Comparison of ENCODE assay signal across 19 cellular contexts in genomic region chr15:40554164-40554530, GRCh38. TPM values are rescaled to one million over a fixed set of nuclear protein-coding genes. Genes with fewer than 3 reads are reported as not detected.
A peak's percentile ranks its signal among the peaks of the same experiment; 100 is the strongest.
DNase-seq lines count a peak whose midpoint lies in the region; ATAC-seq, FAIRE-seq and TF ChIP-seq lines count a peak whose summit lies in the region.
"Had no signal": no experiment of that assay in that cellular context is flagged by ENCODE, and none has a peak within 500 bp of the region (broad histone marks: within the 10 kb centered on the region; RNA-seq: fewer than 3 reads in every experiment).

No MANE protein-coding gene starts in this region.

- no peak overlapping the region for H2BK5ac ChIP-seq in H1 (ENCODE audit: low read depth, low read length)

- TF ChIP-seq POLR2A in H1 (IDR thresholded peaks at IDR 0.05; ENCODE audit: control extremely low read depth in 1 of 2, low read depth in 2 of 2, low read length in 2 of 2), result no peak

- DNase-seq in NCI-H345 treated with DMSO at 0.1 percent for 48 hours (lab: John Stamatoyannopoulos, UW; ENCODE audit: unreplicated experiment) (peak; percentile 1), NCI-H345 (lab: John Stamatoyannopoulos, UW) (no peak), MM.1S (peak; percentile 2), H1 (ENCODE audit: low read depth in 1 of 2, low spot score in 2 of 2) (no peak), occipital lobe (lab: John Stamatoyannopoulos, UW) (no peak), LoVo (ENCODE audit: low spot score) (no peak)
- DNase-seq: activated CD8-positive, alpha-beta T cell treated with anti-CD3 and anti-CD28 coated beads for 36 hours; CD4-positive, CD25-positive, alpha-beta regulatory T cell; cerebellar nuclear complex; IMR-90; islet precursor cell; NCI-H1048; PC-3; transverse colon had no signal

- TF ChIP-seq RAD21 in H1 (IDR thresholded peaks at IDR 0.05 in 1 of 2, conservative IDR thresholded peaks at IDR 0.05 in 1 of 2; ENCODE audit: low read depth in 2 of 2, low read length in 2 of 2), result no peak

- no peak overlapping the region for H3K56ac ChIP-seq in H1 (replicated peaks; ENCODE audit: insufficient read length, low read depth, low read length)

- H3K9ac ChIP-seq in MM.1S (ENCODE audit: low read length), result no peak overlapping the region
- H3K9ac ChIP-seq in H1 (replicated peaks in 1 of 4; ENCODE audit: extremely low read depth in 1 of 4, low read depth in 3 of 4, low read length in 3 of 4), result no peak overlapping the region
- H3K9ac ChIP-seq in skeletal muscle tissue (ENCODE audit: low read depth in 1 of 3, low read length in 3 of 3), result peak overlapping the region in 2 of 3 donors; percentile 41 to 72

- H2AFZ ChIP-seq in MM.1S (ENCODE audit: low read length) (no peak overlapping the region), H1 (ENCODE audit: low read length) (no peak overlapping the region)

- H4K91ac ChIP-seq in H1 (replicated peaks; ENCODE audit: insufficient read length, low read length), result no peak overlapping the region

- H3K4me1 ChIP-seq in MM.1S (ENCODE audit: low read length) (peaks cover 65% of the 10 kb centered on the region), H1 (replicated peaks in 1 of 4; ENCODE audit: control insufficient read depth in 3 of 4, insufficient read depth in 4 of 4, low read length in 3 of 4) (peaks cover 12 to 24% (median 13%) of the 10 kb centered on the region in 4 experiments), skeletal muscle tissue (ENCODE audit: control insufficient read depth in 3 of 3, insufficient read depth in 3 of 3, low read length in 3 of 3) (peaks cover 37 to 51% (median 37%) of the 10 kb centered on the region in 3 donors)

- no peak overlapping the region for H3K23ac ChIP-seq in H1 (ENCODE audit: insufficient read length)

- no peak overlapping the region for H4K5ac ChIP-seq in H1 (ENCODE audit: insufficient read length, low read depth, low read length)

- H3K27ac ChIP-seq in MM.1S (ENCODE audit: low read length) (no peak overlapping the region), H1 (ENCODE audit: low read depth, low read length) (no peak overlapping the region), skeletal muscle tissue (ENCODE audit: low read depth, low read length) (peak overlapping the region; percentile 88)

- H3K79me2 ChIP-seq in MM.1S (ENCODE audit: low read length) (peaks cover 56% of the 10 kb centered on the region), H1 (ENCODE audit: control insufficient read depth in 1 of 2, insufficient read depth in 2 of 2, low read length in 2 of 2) (no peaks in the 10 kb centered on the region)

- POLR2A ChIA-PET in H1 (lab: Charles Lee; ENCODE audit: partially characterized antibody), result interaction anchor here (0.6 to 2.1 kb wide), 6 partner anchors 8 to 756 kb away, joined by 3 to 6 read pairs (median 4); partner anchors contain the start of gene RPUSD2

- FAIRE-seq in H1 (lab: Jason Lieb, UNC), result peak; percentile 65
- FAIRE-seq: A204.1, frontal cortex had no signal

- no peak overlapping the region for H3K4ac ChIP-seq in H1 (replicated peaks; ENCODE audit: insufficient read length, low read depth, low read length)

- H4K8ac ChIP-seq in H1 (ENCODE audit: extremely low read depth, insufficient read depth, low read length), result no peak overlapping the region

- H3K36me3 ChIP-seq in MM.1S (replicated peaks; ENCODE audit: insufficient read depth, low read length) (peaks cover 3% of the 10 kb centered on the region; the same call in 1 of the 2 replicates), H1 (ENCODE audit: control insufficient read depth in 2 of 4, insufficient read depth in 4 of 4, low read length in 3 of 4) (peaks cover 0 to 4% (median 0%) of the 10 kb centered on the region in 4 experiments; a peak in 1 of 8 replicates), skeletal muscle tissue (ENCODE audit: control insufficient read depth in 3 of 3, insufficient read depth in 3 of 3, low read length in 3 of 3) (peaks cover 5 to 23% (median 8%) of the 10 kb centered on the region in 3 donors)

- no peak overlapping the region for H2AK5ac ChIP-seq in H1 (ENCODE audit: low read depth, low read length)

- H3K79me1 ChIP-seq in H1 (ENCODE audit: low read depth, low read length), result no peaks in the 10 kb centered on the region

- H2BK12ac ChIP-seq in H1 (ENCODE audit: low read depth, low read length), result no peak overlapping the region

- no peak overlapping the region for H2BK15ac ChIP-seq in H1 (ENCODE audit: low read length)

- H3K4me2 ChIP-seq in MM.1S (ENCODE audit: low read depth, low read length) (no peak overlapping the region), H1 (ENCODE audit: insufficient read depth in 1 of 2, low read depth in 2 of 2, low read length in 2 of 2) (peak overlapping the region; percentile 19 to 52)

- H4K20me1 ChIP-seq in MM.1S (ENCODE audit: insufficient read depth, low read length) (no peaks in the 10 kb centered on the region), H1 (replicated peaks in 1 of 2; ENCODE audit: control insufficient read depth in 1 of 2, insufficient read depth in 2 of 2, low read length in 2 of 2) (no peaks in the 10 kb centered on the region)

- CTCF ChIA-PET in H1 (lab: Charles Lee; ENCODE audit: partially characterized antibody), result interaction anchor here (0.7 to 1.3 kb wide), 6 partner anchors 9 to 341 kb away, joined by 3 to 4 read pairs (median 3); no protein-coding TSS in a partner anchor

- TF ChIP-seq CTCF in MM.1S (IDR thresholded peaks at IDR 0.05; ENCODE audit: low read length) (no peak), H1 (IDR thresholded peaks at IDR 0.05; ENCODE audit: control extremely low read depth in 1 of 3, insufficient read depth in 1 of 3, low read depth in 1 of 3, low read length in 3 of 3) (no peak)

- 25% methylated on average over 4 of the region's 4 CpGs; no CpG with 5 or more reads in 1 of the 2 experiments for WGBS in H1 (ENCODE audit: extremely low coverage in 1 of 2, insufficient coverage in 1 of 2, insufficient read length in 1 of 2, insufficient replicate concordance in 2 of 2, low coverage in 1 of 2, low lambda C conversion rate in 2 of 2, missing lambda C conversion rate in 1 of 2), 2 experiments

- no peak overlapping the region for H2BK20ac ChIP-seq in H1 (ENCODE audit: low read length)

- peaks cover 47% of the 10 kb centered on the region for H3F3A ChIP-seq in MM.1S (ENCODE audit: insufficient read depth, low read length)

- H3K9me2 ChIP-seq in MM.1S (replicated peaks; ENCODE audit: insufficient read depth, low read length), result no peaks in the 10 kb centered on the region

- H3K18ac ChIP-seq in H1 (ENCODE audit: extremely low read depth, low read length), result no peak overlapping the region

- no peaks in the 10 kb centered on the region for H3K27me3 ChIP-seq in MM.1S (replicated peaks; ENCODE audit: insufficient read depth, low read length)
- no peaks in the 10 kb centered on the region for H3K27me3 ChIP-seq in H1 (replicated peaks in 1 of 4; ENCODE audit: control insufficient read depth in 3 of 4, extremely low read depth in 1 of 4, insufficient read depth in 3 of 4, low read length in 3 of 4)
- H3K27me3 ChIP-seq in skeletal muscle tissue (ENCODE audit: control insufficient read depth in 3 of 3, insufficient read depth in 3 of 3, low read length in 3 of 3), result no peaks in the 10 kb centered on the region
- H3K27me3 ChIP-seq: transverse colon had no signal

- no peak overlapping the region for H3K14ac ChIP-seq in H1 (ENCODE audit: insufficient read length)

- TF ChIP-seq EP300 in H1 (IDR thresholded peaks at IDR 0.05; ENCODE audit: borderline replicate concordance in 1 of 2, low read depth in 2 of 2, low read length in 2 of 2), result no peak

- H3K4me3 ChIP-seq in MM.1S (ENCODE audit: low read length) (no peak overlapping the region), H1 (ENCODE audit: extremely low read depth in 1 of 4, insufficient read depth in 2 of 4, low read depth in 3 of 4, low read length in 4 of 4) (peak overlapping the region in 1 of 4 experiments; percentile 33; a peak in 3 of 8 replicates), skeletal muscle tissue (ENCODE audit: low read length in 3 of 3) (peak overlapping the region; percentile 33 to 52 (median 43))
- H3K4me3 ChIP-seq: transverse colon had no signal

- ATAC-seq in GM18870 (IDR thresholded peaks at IDR 0.05; ENCODE audit: unreplicated experiment), result no peak
- ATAC-seq: activated CD8-positive, alpha-beta T cell treated with anti-CD3 and anti-CD28 coated beads for 36 hours; PC-3; SK-N-SH treated with all-trans-retinoic acid at 6 μM for 48 hours had no signal

- H2BK120ac ChIP-seq in H1 (replicated peaks; ENCODE audit: low read depth, low read length), result no peak overlapping the region

- H3K9me3 ChIP-seq in MM.1S (replicated peaks; ENCODE audit: insufficient read depth, low read length), result no peaks in the 10 kb centered on the region
- no peaks in the 10 kb centered on the region for H3K9me3 ChIP-seq in H1 (ENCODE audit: insufficient read depth in 2 of 2, low read depth in 1 of 2, low read length in 1 of 2)
- H3K9me3 ChIP-seq in skeletal muscle tissue (ENCODE audit: control insufficient read depth in 3 of 3, low read length in 3 of 3), result no peaks in the 10 kb centered on the region
- H3K9me3 ChIP-seq: transverse colon had no signal

- H3K23me2 ChIP-seq in H1 (ENCODE audit: low read depth, low read length), result no peaks in the 10 kb centered on the region

RNA-seq across cellular contexts. Expression of gene CCDC32, which starts 10.7 kb away (rescaled TPM):
- total RNA-seq in H1 (2021; fragmentation: NEBNext Ultra II Directional; extraction: Animal tissue kit (Norgen Biotek cat#: 25700)), result 10.2 and 12.1 TPM in 2 replicates
- polyA plus RNA-seq in H1 (2011; rRNA removed), result 2.9 and 8.9 TPM in 2 replicates
- 6.4 TPM for polyA plus RNA-seq in H1 (2011; cell fraction: cytosol; rRNA removed)
- 3.2 TPM for polyA plus RNA-seq in H1 (2011; cell fraction: nucleus; rRNA removed)
- polyA plus RNA-seq in H1 (2012, experiment 1 of 2), result 7.0 to 17.9 TPM (median 11.7 TPM) in 4 replicates
- 9.9 TPM for polyA plus RNA-seq in H1 (2012, experiment 2 of 2)
- 7.2 TPM for polyA plus RNA-seq in H1 (2013, experiment 1 of 2)
- 7.2 TPM for polyA plus RNA-seq in H1 (2013, experiment 2 of 2)
- 14.3 and 25.0 TPM in 2 replicates for polyA minus RNA-seq in H1 (2011; rRNA and poly(A)+ RNA removed)
- polyA minus RNA-seq in H1 (2011; cell fraction: cytosol; rRNA and poly(A)+ RNA removed), result 1.2 TPM
- 26.8 TPM for polyA minus RNA-seq in H1 (2011; cell fraction: nucleus; rRNA and poly(A)+ RNA removed)
- 11.0 TPM for total RNA-seq in skeletal muscle tissue
- total RNA-seq in occipital lobe, result 25.9 TPM

RNA-seq across cellular contexts. Expression of gene RPUSD2, which starts 15.0 kb away (rescaled TPM):
- 25.1 and 28.5 TPM in 2 replicates for total RNA-seq in H1 (2021; fragmentation: NEBNext Ultra II Directional; extraction: Animal tissue kit (Norgen Biotek cat#: 25700))
- polyA plus RNA-seq in H1 (2011; rRNA removed), result 14.5 and 19.9 TPM in 2 replicates
- polyA plus RNA-seq in H1 (2011; cell fraction: cytosol; rRNA removed), result 21.3 TPM
- 19.8 TPM for polyA plus RNA-seq in H1 (2011; cell fraction: nucleus; rRNA removed)
- 13.9 to 24.2 TPM (median 21.4 TPM) in 4 replicates for polyA plus RNA-seq in H1 (2012, experiment 1 of 2)
- polyA plus RNA-seq in H1 (2012, experiment 2 of 2), result 15.9 TPM
- polyA plus RNA-seq in H1 (2013, experiment 1 of 2), result 13.7 TPM
- polyA plus RNA-seq in H1 (2013, experiment 2 of 2), result 13.3 TPM
- 27.3 and 29.3 TPM in 2 replicates for polyA minus RNA-seq in H1 (2011; rRNA and poly(A)+ RNA removed)
- 13.7 TPM for polyA minus RNA-seq in H1 (2011; cell fraction: cytosol; rRNA and poly(A)+ RNA removed)
- polyA minus RNA-seq in H1 (2011; cell fraction: nucleus; rRNA and poly(A)+ RNA removed), result 8.3 TPM
- total RNA-seq in skeletal muscle tissue (10.4 TPM), occipital lobe (14.2 TPM)

RNA-seq across cellular contexts. Expression of gene KNL1, which starts 39.9 kb away (rescaled TPM):
- total RNA-seq in H1 (2021; fragmentation: NEBNext Ultra II Directional; extraction: Animal tissue kit (Norgen Biotek cat#: 25700)), result 22.3 and 22.5 TPM in 2 replicates
- polyA plus RNA-seq in H1 (2011; rRNA removed), result 2.7 and 4.4 TPM in 2 replicates
- 5.3 TPM for polyA plus RNA-seq in H1 (2011; cell fraction: cytosol; rRNA removed)
- polyA plus RNA-seq in H1 (2011; cell fraction: nucleus; rRNA removed), result 2.5 TPM
- polyA plus RNA-seq in H1 (2012, experiment 1 of 2), result 4.3 to 8.7 TPM (median 5.6 TPM) in 4 replicates
- polyA plus RNA-seq in H1 (2012, experiment 2 of 2), result 1.1 TPM
- 11.3 TPM for polyA plus RNA-seq in H1 (2013, experiment 1 of 2)
- polyA plus RNA-seq in H1 (2013, experiment 2 of 2), result 9.8 TPM
- 12.1 and 20.2 TPM in 2 replicates for polyA minus RNA-seq in H1 (2011; rRNA and poly(A)+ RNA removed)
- 10.6 TPM for polyA minus RNA-seq in H1 (2011; cell fraction: cytosol; rRNA and poly(A)+ RNA removed)
- polyA minus RNA-seq in H1 (2011; cell fraction: nucleus; rRNA and poly(A)+ RNA removed), result 22.0 TPM
- total RNA-seq in skeletal muscle tissue (6.3 TPM), occipital lobe (4.7 TPM)

Comparison
In these comparisons a context has a peak if more than half of its experiments do, and no peak if none do; other contexts are left out.
1. DNase-seq: peak in NCI-H345 treated with DMSO at 0.1 percent for 48 hours (single experiment) and MM.1S (single experiment); none in NCI-H345 (single experiment), H1 (0 of 2), occipital lobe (single experiment) and LoVo (single experiment).
2. H3K9ac ChIP-seq: peak in skeletal muscle tissue (2 of 3); none in MM.1S (single experiment) and H1 (0 of 4).